ENCODE assay signal across 8 cellular contexts in the genomic region with DNA sequence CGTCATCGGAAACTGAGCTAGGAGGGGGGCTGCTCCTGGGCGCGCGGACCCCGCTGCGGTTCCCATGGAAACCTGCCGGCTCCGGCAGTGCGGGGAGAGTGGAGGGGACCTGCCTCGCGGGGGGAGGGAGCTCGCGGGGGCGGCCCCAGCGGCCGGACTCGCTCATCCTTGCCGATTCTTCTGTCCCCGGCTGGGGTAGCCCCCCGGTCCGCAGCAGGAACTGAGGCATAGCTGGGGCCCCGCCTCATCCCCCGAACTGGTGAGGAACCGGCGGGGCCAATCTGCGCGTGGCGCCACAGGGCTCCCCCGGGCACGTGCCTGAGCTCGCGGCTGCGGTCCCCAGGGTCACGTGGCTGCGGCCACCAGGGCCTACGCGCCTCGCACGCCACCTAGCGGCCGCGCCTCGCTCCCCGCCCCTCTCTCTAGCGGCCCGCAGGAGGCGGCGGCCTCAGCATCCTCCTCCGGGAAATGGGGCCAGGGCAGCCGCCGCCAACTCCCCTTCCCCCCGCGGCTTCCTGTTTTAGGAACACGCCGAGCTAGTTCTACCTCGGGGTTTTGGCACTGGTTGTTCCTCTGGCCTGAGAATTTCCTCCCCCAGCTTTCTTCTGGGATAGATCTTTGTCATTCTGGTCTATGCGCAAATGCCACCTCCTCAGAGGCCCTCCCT. TPM values are rescaled to one million over a fixed set of nuclear protein-coding genes. Genes with fewer than 3 reads are reported as not detected.
DNase-seq lines count a peak whose midpoint lies in the region; ATAC-seq, FAIRE-seq and TF ChIP-seq lines count a peak whose summit lies in the region.

No MANE protein-coding gene starts in this region.

- peaks cover 9% of the 10 kb centered on the region for H4K20me1 ChIP-seq in astrocyte (ENCODE audit: insufficient read depth, low read length)
- H4K20me1 ChIP-seq in hepatocyte (ENCODE audit: insufficient read depth, poor library complexity, severe bottlenecking), result no peaks in the 10 kb centered on the region

- TF ChIP-seq POLR2A in gastrocnemius medialis (IDR thresholded peaks at IDR 0.05), result no peak

- H3K27ac ChIP-seq in astrocyte (ENCODE audit: low read depth, low read length) (no peak overlapping the region), hepatocyte (no peak overlapping the region), gastrocnemius medialis (peak overlapping the region in 1 of 4 donors; percentile 2), SJCRH30 (no peak overlapping the region)

- H3K36me3 ChIP-seq in astrocyte (ENCODE audit: insufficient read depth, low read length), result no peaks in the 10 kb centered on the region
- H3K36me3 ChIP-seq in hepatocyte (replicated peaks; ENCODE audit: insufficient read depth, low read depth), result no peaks in the 10 kb centered on the region
- peaks cover 0 to 3% of the 10 kb centered on the region in 2 donors for H3K36me3 ChIP-seq in gastrocnemius medialis
- H3K36me3 ChIP-seq in SJCRH30, result no peaks in the 10 kb centered on the region

- no peaks in the 10 kb centered on the region for H3K9me2 ChIP-seq in hepatocyte (replicated peaks; ENCODE audit: insufficient read depth)

- 10% methylated on average over 35 of the region's 58 CpGs for WGBS in hepatocyte (ENCODE audit: low lambda C conversion rate, missing lambda C conversion rate)

- intact Hi-C loops in gastrocnemius medialis (cut with DNase I; ENCODE audit: low total_unique reads), result loop anchor here (2.0 kb wide), 2 partner anchors 102 to 190 kb away; no protein-coding TSS in a partner anchor

- H3K4me3 ChIP-seq in astrocyte (ENCODE audit: insufficient read depth, low read depth, low read length) (peak overlapping the region; percentile 28), hepatocyte (peak overlapping the region; percentile 33), gastrocnemius medialis (peak overlapping the region; percentile 23 to 51 (median 45)), SJCRH30 (no peak overlapping the region)

- H3K4me1 Mint-ChIP-seq in astrocyte (ENCODE audit: low read depth, unreplicated experiment), result no peaks in the 10 kb centered on the region

- H3K27ac Mint-ChIP-seq in astrocyte (ENCODE audit: unreplicated experiment), result no peak overlapping the region

- H3K79me2 ChIP-seq in astrocyte (ENCODE audit: insufficient read depth, low read length) (no peaks in the 10 kb centered on the region), hepatocyte (no peaks in the 10 kb centered on the region)

- in situ Hi-C loops in GM13977 (cut with MboI; ENCODE audit: low pct_unique_long_range_greater_than_20kb, low sequenced_read_pairs, unreplicated experiment) (no loop called here), gastrocnemius medialis (cut with MboI; ENCODE audit: low sequenced_read_pairs in 4 of 4) (no loop called here)

- peaks cover 31% of the 10 kb centered on the region for H3K27me3 Mint-ChIP-seq in astrocyte (ENCODE audit: low read depth, unreplicated experiment)

- H3K9me3 ChIP-seq in astrocyte (ENCODE audit: insufficient read depth, low read depth, low read length), result no peaks in the 10 kb centered on the region
- H3K9me3 ChIP-seq in hepatocyte (ENCODE audit: low read depth), result no peaks in the 10 kb centered on the region
- H3K9me3 ChIP-seq in gastrocnemius medialis, result no peaks in the 10 kb centered on the region
- H3K9me3 ChIP-seq in SJCRH30 (replicated peaks), result no peaks in the 10 kb centered on the region

- no peak overlapping the region for H3K9ac ChIP-seq in astrocyte (ENCODE audit: low read length)

- peak; percentile 98 for DNase-seq in GM13977 (ENCODE audit: low spot score)
- peak; percentile 54 to 84 for DNase-seq in NCI-H1930 (lab: John Stamatoyannopoulos, UW)
- peak; percentile 80 for DNase-seq in T1000 (lab: John Stamatoyannopoulos, UW)
- peak; percentile 25 for DNase-seq in astrocyte (ENCODE audit: low read depth)
- DNase-seq in hepatocyte (ENCODE audit: low spot score), result peak; percentile 88
- peak; percentile 53 to 54 for DNase-seq in gastrocnemius medialis
- DNase-seq in SJCRH30, result no peak

- ATAC-seq in HG02970 (IDR thresholded peaks at IDR 0.05; ENCODE audit: low FRiP score, unreplicated experiment), result peak; percentile 61
- peak; percentile 84 to 85 for ATAC-seq in gastrocnemius medialis

- H3K36me3 Mint-ChIP-seq in astrocyte (ENCODE audit: low read depth, unreplicated experiment), result peaks cover 8% of the 10 kb centered on the region

- H3K27me3 ChIP-seq in astrocyte (ENCODE audit: insufficient read depth, low read length) (peaks cover 15% of the 10 kb centered on the region), hepatocyte (peaks cover 55% of the 10 kb centered on the region), gastrocnemius medialis (peaks cover 35 to 64% (median 43%) of the 10 kb centered on the region in 3 donors), SJCRH30 (no peaks in the 10 kb centered on the region)

- TF ChIP-seq CTCF in GM13977 (IDR thresholded peaks at IDR 0.05; ENCODE audit: extremely low read depth, insufficient read depth, missing control alignments) (peak; percentile 99), astrocyte (IDR thresholded peaks at IDR 0.05; ENCODE audit: insufficient read depth, low read depth, low read length) (peak; percentile 18), hepatocyte (IDR thresholded peaks at IDR 0.05; ENCODE audit: poor library complexity) (peak; percentile 67), gastrocnemius medialis (IDR thresholded peaks at IDR 0.05 in 4 of 5, conservative IDR thresholded peaks at IDR 0.05 in 1 of 5) (peak; percentile 72 to 96 (median 93))

- H3K4me1 ChIP-seq in astrocyte (ENCODE audit: insufficient read depth, low read length), result peaks cover 3% of the 10 kb centered on the region
- H3K4me1 ChIP-seq in hepatocyte (ENCODE audit: insufficient read depth), result peaks cover 5% of the 10 kb centered on the region
- H3K4me1 ChIP-seq in gastrocnemius medialis, result peaks cover 6 to 12% of the 10 kb centered on the region in 2 donors
- no peaks in the 10 kb centered on the region for H3K4me1 ChIP-seq in SJCRH30

- peak overlapping the region; percentile 73 for H3K4me2 ChIP-seq in astrocyte (ENCODE audit: low read length)
- H3K4me2 ChIP-seq in hepatocyte, result peak overlapping the region; percentile 79

- no peak for FAIRE-seq in astrocyte (lab: Jason Lieb, UNC)

- peaks cover 1% of the 10 kb centered on the region for H3K9me3 Mint-ChIP-seq in astrocyte (ENCODE audit: unreplicated experiment)

- H2AFZ ChIP-seq in astrocyte (ENCODE audit: low read depth, low read length) (peak overlapping the region; percentile 41), hepatocyte (no peak overlapping the region)

- H3K4me3 Mint-ChIP-seq in astrocyte (ENCODE audit: unreplicated experiment), result peak overlapping the region; percentile 60

RNA-seq across cellular contexts. Expression of gene ELAVL3, which starts 1.7 kb away (rescaled TPM):
- total RNA-seq in astrocyte (not detected in 2 replicates), hepatocyte (0.30 TPM in 1 of 2 replicates, not detected in the other), gastrocnemius medialis (not detected)
- 0.11 and 0.18 TPM in 2 replicates for polyA plus RNA-seq in hepatocyte
- total RNA-seq in SJCRH30 (2014; rRNA removed; shearing (Covaris generic)), result not detected in 2 replicates

RNA-seq across cellular contexts. Expression of gene ZNF653, which starts 23.1 kb away (rescaled TPM):
- total RNA-seq in astrocyte (5.5 and 7.6 TPM in 2 replicates), hepatocyte (8.4 and 9.5 TPM in 2 replicates), gastrocnemius medialis (10 to 100 TPM in 2 of 4 donors, 1 to 10 TPM in 2; 5.6 to 25.8 (median 10.1) TPM)
- polyA plus RNA-seq in hepatocyte, result 9.6 and 10.2 TPM in 2 replicates
- total RNA-seq in SJCRH30 (2014; rRNA removed; shearing (Covaris generic)), result 2.8 and 3.5 TPM in 2 replicates

RNA-seq across cellular contexts. Expression of gene ECSIT, which starts 46.4 kb away (rescaled TPM):
- total RNA-seq in astrocyte, result 17.8 and 21.9 TPM in 2 replicates
- 32.5 and 36.3 TPM in 2 replicates for total RNA-seq in hepatocyte
- polyA plus RNA-seq in hepatocyte, result 23.2 and 26.3 TPM in 2 replicates
- 100 to 1,000 TPM in 3 of 4 donors, 10 to 100 TPM in 1; 82.9 to 199 (median 129) TPM for total RNA-seq in gastrocnemius medialis
- 22.3 and 22.6 TPM in 2 replicates for total RNA-seq in SJCRH30 (2014; rRNA removed; shearing (Covaris generic))

RNA-seq across cellular contexts. Expression of gene PRKCSH, which starts 47.1 kb away (rescaled TPM):
- 405 and 431 TPM in 2 replicates for total RNA-seq in astrocyte
- total RNA-seq in hepatocyte, result 60.0 and 85.1 TPM in 2 replicates
- 245 and 251 TPM in 2 replicates for polyA plus RNA-seq in hepatocyte
- 10 to 100 TPM; 31.6 to 54.2 (median 50.6) TPM for total RNA-seq in gastrocnemius medialis
- 136 and 164 TPM in 2 replicates for total RNA-seq in SJCRH30 (2014; rRNA removed; shearing (Covaris generic))

RNA-seq across cellular contexts. Expression of gene ODAD3, which starts 47.6 kb away (rescaled TPM):
- total RNA-seq in astrocyte, result 0.62 and 0.66 TPM in 2 replicates
- 0.08 and 1.3 TPM in 2 replicates for total RNA-seq in hepatocyte
- 1.4 and 1.9 TPM in 2 replicates for polyA plus RNA-seq in hepatocyte
- not detected for total RNA-seq in gastrocnemius medialis
- total RNA-seq in SJCRH30 (2014; rRNA removed; shearing (Covaris generic)), result 0.18 and 0.22 TPM in 2 replicates

Comparison
In these comparisons a context has a peak if more than half of its experiments do, and no peak if none do; other contexts are left out.
1. DNase-seq: peak in GM13977 (single experiment), NCI-H1930 (2 of 2), T1000 (single experiment), astrocyte (single experiment), hepatocyte (single experiment) and gastrocnemius medialis (2 of 2); none in SJCRH30 (0 of 2).
2. CTCF ChIP-seq: peak in every context shown above with its lines; median percentile 99 in GM13977; 93 in gastrocnemius medialis; 67 in hepatocyte; 18 in astrocyte.